ENCODE assay signal across 11 cellular contexts in genomic region chr17:2076461-2076984, GRCh38. TPM values are rescaled to one million over a fixed set of nuclear protein-coding genes. Genes with fewer than 3 reads are reported as not detected.
A peak's percentile ranks its signal among the peaks of the same experiment; 100 is the strongest.
DNase-seq lines count a peak whose midpoint lies in the region; ATAC-seq and TF ChIP-seq lines count a peak whose summit lies in the region.
"Had no signal": no experiment of that assay in that cellular context is flagged by ENCODE, and none has a peak within 500 bp of the region (broad histone marks: within the 10 kb centered on the region; RNA-seq: fewer than 3 reads in every experiment).

No MANE protein-coding gene starts in this region.

- peaks cover 62% of the 10 kb centered on the region for H3K4me1 ChIP-seq in BLaER1
- peaks cover 3 to 4% of the 10 kb centered on the region in 2 donors for H3K4me1 ChIP-seq in esophagus (ENCODE audit: control insufficient read depth in 2 of 2, insufficient read depth in 2 of 2, low read length in 1 of 2)
- no peaks in the 10 kb centered on the region for H3K4me1 ChIP-seq in prostate gland (replicated peaks)

- 45 to 62% methylated on average over 12 of the region's 12 CpGs for WGBS in esophagus, 2 donors
- 48% methylated on average over 12 of the region's 12 CpGs for WGBS in prostate gland

- peak overlapping the region; percentile 87 for H3K4me2 ChIP-seq in BLaER1

- TF ChIP-seq CTCF in prostate gland (IDR thresholded peaks at IDR 0.05): no peak

- no peak for TF ChIP-seq POLR2A in prostate gland (IDR thresholded peaks at IDR 0.05)

- no peak for ATAC-seq in GM21529 (IDR thresholded peaks at IDR 0.05; ENCODE audit: unreplicated experiment)

- peak overlapping the region; percentile 56 for H3K9ac ChIP-seq in BLaER1

- peak; percentile 40 for DNase-seq in NCI-H1694 treated with DMSO at 0.1 percent for 48 hours (lab: John Stamatoyannopoulos, UW)
- DNase-seq in prostate gland (ENCODE audit: low spot score): no peak
- DNase-seq in A172 (ENCODE audit: low spot score): no peak
- no peak for DNase-seq in MV-4-11 (lab: John Stamatoyannopoulos, UW)
- no peak for DNase-seq in MG63
- DNase-seq: activated T-cell treated with anti-CD3 and anti-CD28 coated beads for 4 hours; CD4-positive, alpha-beta memory T cell; small intestine had no signal

- no peaks in the 10 kb centered on the region for H4K20me1 ChIP-seq in BLaER1

- H3K4me3 ChIP-seq in BLaER1 (no peak overlapping the region), esophagus (ENCODE audit: low read depth in 1 of 2, low read length in 2 of 2) (no peak overlapping the region), prostate gland (no peak overlapping the region), MG63 (no peak overlapping the region)

- H3K36me3 ChIP-seq in BLaER1: peaks cover 50% of the 10 kb centered on the region
- peaks cover 0 to 21% of the 10 kb centered on the region in 2 donors for H3K36me3 ChIP-seq in esophagus (ENCODE audit: control insufficient read depth in 2 of 2, insufficient read depth in 2 of 2, low read length in 1 of 2)
- peaks cover 6 to 7% of the 10 kb centered on the region in 2 donors for H3K36me3 ChIP-seq in prostate gland
- no peaks in the 10 kb centered on the region; the same call in none of the 2 replicates for H3K36me3 ChIP-seq in MG63

- intact Hi-C loops in prostate gland (cut with DNase I): no loop called here

- peak overlapping the region; percentile 72 for H3K27ac ChIP-seq in BLaER1
- H3K27ac ChIP-seq in esophagus (ENCODE audit: low read depth in 2 of 2, low read length in 1 of 2): peak overlapping the region; percentile 33 to 67
- peak overlapping the region; percentile 1 to 42 for H3K27ac ChIP-seq in prostate gland

- H3K27me3 ChIP-seq in BLaER1: no peaks in the 10 kb centered on the region
- no peaks in the 10 kb centered on the region for H3K27me3 ChIP-seq in esophagus (ENCODE audit: control insufficient read depth in 1 of 2, insufficient read depth in 2 of 2, low read length in 2 of 2)
- H3K27me3 ChIP-seq in prostate gland (replicated peaks; ENCODE audit: insufficient read depth): no peaks in the 10 kb centered on the region
- no peaks in the 10 kb centered on the region for H3K27me3 ChIP-seq in MG63

- no peaks in the 10 kb centered on the region for H3K9me3 ChIP-seq in BLaER1
- H3K9me3 ChIP-seq in esophagus (ENCODE audit: control insufficient read depth in 2 of 2, insufficient read depth in 1 of 2, low read depth in 1 of 2, low read length in 1 of 2): no peaks in the 10 kb centered on the region
- H3K9me3 ChIP-seq in prostate gland: no peaks in the 10 kb centered on the region
- H3K9me3 ChIP-seq in MG63: no peaks in the 10 kb centered on the region

RNA-seq across cellular contexts. Expression of gene HIC1, which starts 21.6 kb away (rescaled TPM):
- 1 to 10 TPM; 1.4 to 1.6 TPM for polyA plus RNA-seq in esophagus
- 10 to 100 TPM; 20.5 to 33.1 TPM for total RNA-seq in prostate gland
- total RNA-seq in A172 (2014; rRNA removed; shearing (Covaris generic)): 7.3 and 12.5 TPM in 2 replicates
- total RNA-seq in MG63 (2014; rRNA removed; shearing (Covaris generic); ENCODE audit: low replicate concordance): 0.89 and 1.1 TPM in 2 replicates

RNA-seq across cellular contexts. Expression of gene OVCA2, which starts 34.7 kb away (rescaled TPM):
- 10 to 100 TPM; 38.4 to 55.6 TPM for polyA plus RNA-seq in esophagus
- 10 to 100 TPM; 52.2 to 57.5 TPM for total RNA-seq in prostate gland
- total RNA-seq in A172 (2014; rRNA removed; shearing (Covaris generic)): 104 and 128 TPM in 2 replicates
- 36.6 and 51.8 TPM in 2 replicates for total RNA-seq in MG63 (2014; rRNA removed; shearing (Covaris generic); ENCODE audit: low replicate concordance)

RNA-seq across cellular contexts. Expression of gene DPH1, which starts 46.6 kb away (rescaled TPM):
- polyA plus RNA-seq in esophagus: 10 to 100 TPM; 18.8 to 21.0 TPM
- total RNA-seq in prostate gland: 10 to 100 TPM; 61.4 to 84.1 TPM
- total RNA-seq in A172 (2014; rRNA removed; shearing (Covaris generic)): 31.2 and 33.2 TPM in 2 replicates
- total RNA-seq in MG63 (2014; rRNA removed; shearing (Covaris generic); ENCODE audit: low replicate concordance): 14.2 and 18.4 TPM in 2 replicates

RNA-seq across cellular contexts. Expression of gene RTN4RL1, which starts 51.4 kb away (rescaled TPM):
- polyA plus RNA-seq in esophagus: 1 to 10 TPM in 1 of 2 donors, under 1 TPM in 1; 0.89 to 2.0 TPM
- total RNA-seq in prostate gland: 10 to 100 TPM in 1 of 2 donors, 1 to 10 TPM in 1; 8.3 to 21.5 TPM
- total RNA-seq in A172 (2014; rRNA removed; shearing (Covaris generic)): 1.7 and 2.2 TPM in 2 replicates
- total RNA-seq in MG63 (2014; rRNA removed; shearing (Covaris generic); ENCODE audit: low replicate concordance): 4.9 and 8.9 TPM in 2 replicates

Comparison
In these comparisons a context has a peak if more than half of its experiments do, and no peak if none do; other contexts are left out.
1. H3K27ac ChIP-seq: peak in every context shown above with its lines; median percentile 72 in BLaER1; 50 in esophagus; 22 in prostate gland.